1 cellular context compared by ENCODE assay signal in the genomic region with DNA sequence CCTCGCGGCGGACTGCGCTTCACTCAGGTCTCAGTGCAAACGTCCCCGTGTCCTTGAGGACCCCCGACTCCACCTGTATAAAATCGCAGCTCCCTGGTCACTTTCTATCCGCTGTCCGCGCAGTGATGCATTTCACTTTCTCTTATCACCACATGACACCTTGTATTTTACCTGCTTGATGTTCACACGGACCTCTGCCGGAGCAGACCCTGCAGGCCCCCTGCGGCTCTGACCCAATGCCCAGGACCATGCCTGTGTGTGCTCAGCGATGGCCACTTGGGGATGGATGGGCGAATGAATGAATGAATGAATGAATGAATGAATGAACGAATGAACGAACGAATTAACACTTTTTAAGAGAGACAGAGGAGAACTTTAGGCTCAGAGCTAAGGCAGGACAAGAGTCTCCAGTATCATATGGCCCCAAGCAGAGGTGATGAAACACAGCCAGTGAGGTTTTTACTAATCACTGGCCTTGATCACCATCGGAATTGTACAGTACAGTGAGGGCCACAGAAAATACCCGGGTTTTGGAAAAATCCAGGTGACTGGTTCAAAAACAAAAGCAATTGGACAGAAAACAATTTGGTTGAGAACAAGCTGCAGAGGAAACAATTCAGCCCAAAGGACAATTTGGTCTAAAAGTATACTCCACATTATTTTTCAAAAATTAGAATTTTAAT.
A peak's percentile ranks its signal among the peaks of the same experiment; 100 is the strongest.
TF ChIP-seq lines count a peak whose summit lies in the region.

No MANE protein-coding gene starts in this region.

TF ChIP-seq in HepG2, 621 proteins besides CTCF, POLR2A, EP300 and RAD21 (continued from another document):
- TF ChIP-seq, protein P1, sequence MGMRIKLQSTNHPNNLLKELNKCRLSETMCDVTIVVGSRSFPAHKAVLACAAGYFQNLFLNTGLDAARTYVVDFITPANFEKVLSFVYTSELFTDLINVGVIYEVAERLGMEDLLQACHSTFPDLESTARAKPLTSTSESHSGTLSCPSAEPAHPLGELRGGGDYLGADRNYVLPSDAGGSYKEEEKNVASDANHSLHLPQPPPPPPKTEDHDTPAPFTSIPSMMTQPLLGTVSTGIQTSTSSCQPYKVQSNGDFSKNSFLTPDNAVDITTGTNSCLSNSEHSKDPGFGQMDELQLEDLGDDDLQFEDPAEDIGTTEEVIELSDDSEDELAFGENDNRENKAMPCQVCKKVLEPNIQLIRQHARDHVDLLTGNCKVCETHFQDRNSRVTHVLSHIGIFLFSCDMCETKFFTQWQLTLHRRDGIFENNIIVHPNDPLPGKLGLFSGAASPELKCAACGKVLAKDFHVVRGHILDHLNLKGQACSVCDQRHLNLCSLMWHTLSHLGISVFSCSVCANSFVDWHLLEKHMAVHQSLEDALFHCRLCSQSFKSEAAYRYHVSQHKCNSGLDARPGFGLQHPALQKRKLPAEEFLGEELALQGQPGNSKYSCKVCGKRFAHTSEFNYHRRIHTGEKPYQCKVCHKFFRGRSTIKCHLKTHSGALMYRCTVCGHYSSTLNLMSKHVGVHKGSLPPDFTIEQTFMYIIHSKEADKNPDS (CRISPR knock-in tag; IDR thresholded peaks at IDR 0.05) = no peak
- TF ChIP-seq ZNF567 (CRISPR knock-in tag; IDR thresholded peaks at IDR 0.05; ENCODE audit: borderline replicate concordance) = 0 out of 2 replicates have a peak, but pooled peaks have one; percentile 9
- TF ChIP-seq ZNF543 (CRISPR knock-in tag; IDR thresholded peaks at IDR 0.05) = 0 out of 2 replicates have a peak, but pooled peaks have one; percentile 27
- TF ChIP-seq, protein P2, sequence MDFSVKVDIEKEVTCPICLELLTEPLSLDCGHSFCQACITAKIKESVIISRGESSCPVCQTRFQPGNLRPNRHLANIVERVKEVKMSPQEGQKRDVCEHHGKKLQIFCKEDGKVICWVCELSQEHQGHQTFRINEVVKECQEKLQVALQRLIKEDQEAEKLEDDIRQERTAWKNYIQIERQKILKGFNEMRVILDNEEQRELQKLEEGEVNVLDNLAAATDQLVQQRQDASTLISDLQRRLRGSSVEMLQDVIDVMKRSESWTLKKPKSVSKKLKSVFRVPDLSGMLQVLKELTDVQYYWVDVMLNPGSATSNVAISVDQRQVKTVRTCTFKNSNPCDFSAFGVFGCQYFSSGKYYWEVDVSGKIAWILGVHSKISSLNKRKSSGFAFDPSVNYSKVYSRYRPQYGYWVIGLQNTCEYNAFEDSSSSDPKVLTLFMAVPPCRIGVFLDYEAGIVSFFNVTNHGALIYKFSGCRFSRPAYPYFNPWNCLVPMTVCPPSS (IDR thresholded peaks at IDR 0.05) = no peak
- TF ChIP-seq CBFB (CRISPR knock-in tag; IDR thresholded peaks at IDR 0.05) = no peak
- TF ChIP-seq ZFP1 (CRISPR knock-in tag; IDR thresholded peaks at IDR 0.05) = no peak
- TF ChIP-seq, protein P3, sequence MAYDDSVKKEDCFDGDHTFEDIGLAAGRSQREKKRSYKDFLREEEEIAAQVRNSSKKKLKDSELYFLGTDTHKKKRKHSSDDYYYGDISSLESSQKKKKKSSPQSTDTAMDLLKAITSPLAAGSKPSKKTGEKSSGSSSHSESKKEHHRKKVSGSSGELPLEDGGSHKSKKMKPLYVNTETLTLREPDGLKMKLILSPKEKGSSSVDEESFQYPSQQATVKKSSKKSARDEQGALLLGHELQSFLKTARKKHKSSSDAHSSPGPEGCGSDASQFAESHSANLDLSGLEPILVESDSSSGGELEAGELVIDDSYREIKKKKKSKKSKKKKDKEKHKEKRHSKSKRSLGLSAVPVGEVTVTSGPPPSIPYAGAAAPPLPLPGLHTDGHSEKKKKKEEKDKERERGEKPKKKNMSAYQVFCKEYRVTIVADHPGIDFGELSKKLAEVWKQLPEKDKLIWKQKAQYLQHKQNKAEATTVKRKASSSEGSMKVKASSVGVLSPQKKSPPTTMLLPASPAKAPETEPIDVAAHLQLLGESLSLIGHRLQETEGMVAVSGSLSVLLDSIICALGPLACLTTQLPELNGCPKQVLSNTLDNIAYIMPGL (CRISPR knock-in tag; IDR thresholded peaks at IDR 0.05; ENCODE audit: borderline replicate concordance in 1 of 2, low read depth in 1 of 2) = 0 out of 4 replicates have a peak, but pooled peaks of 1 of the 2 experiments have one; percentile 15
- TF ChIP-seq HNRNPK (IDR thresholded peaks at IDR 0.05; ENCODE audit: low read depth, low read length, poor library complexity, severe bottlenecking) = no peak
- no peak for TF ChIP-seq ZNF160 (CRISPR knock-in tag; IDR thresholded peaks at IDR 0.05)
- no peak for TF ChIP-seq ZNF557 (CRISPR knock-in tag; IDR thresholded peaks at IDR 0.05)
- TF ChIP-seq, protein P4, sequence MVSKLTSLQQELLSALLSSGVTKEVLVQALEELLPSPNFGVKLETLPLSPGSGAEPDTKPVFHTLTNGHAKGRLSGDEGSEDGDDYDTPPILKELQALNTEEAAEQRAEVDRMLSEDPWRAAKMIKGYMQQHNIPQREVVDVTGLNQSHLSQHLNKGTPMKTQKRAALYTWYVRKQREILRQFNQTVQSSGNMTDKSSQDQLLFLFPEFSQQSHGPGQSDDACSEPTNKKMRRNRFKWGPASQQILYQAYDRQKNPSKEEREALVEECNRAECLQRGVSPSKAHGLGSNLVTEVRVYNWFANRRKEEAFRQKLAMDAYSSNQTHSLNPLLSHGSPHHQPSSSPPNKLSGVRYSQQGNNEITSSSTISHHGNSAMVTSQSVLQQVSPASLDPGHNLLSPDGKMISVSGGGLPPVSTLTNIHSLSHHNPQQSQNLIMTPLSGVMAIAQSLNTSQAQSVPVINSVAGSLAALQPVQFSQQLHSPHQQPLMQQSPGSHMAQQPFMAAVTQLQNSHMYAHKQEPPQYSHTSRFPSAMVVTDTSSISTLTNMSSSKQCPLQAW (CRISPR knock-in tag; IDR thresholded peaks at IDR 0.05) = peak; percentile 49; the same call in 1 of the 2 replicates
- TF ChIP-seq, protein P5, sequence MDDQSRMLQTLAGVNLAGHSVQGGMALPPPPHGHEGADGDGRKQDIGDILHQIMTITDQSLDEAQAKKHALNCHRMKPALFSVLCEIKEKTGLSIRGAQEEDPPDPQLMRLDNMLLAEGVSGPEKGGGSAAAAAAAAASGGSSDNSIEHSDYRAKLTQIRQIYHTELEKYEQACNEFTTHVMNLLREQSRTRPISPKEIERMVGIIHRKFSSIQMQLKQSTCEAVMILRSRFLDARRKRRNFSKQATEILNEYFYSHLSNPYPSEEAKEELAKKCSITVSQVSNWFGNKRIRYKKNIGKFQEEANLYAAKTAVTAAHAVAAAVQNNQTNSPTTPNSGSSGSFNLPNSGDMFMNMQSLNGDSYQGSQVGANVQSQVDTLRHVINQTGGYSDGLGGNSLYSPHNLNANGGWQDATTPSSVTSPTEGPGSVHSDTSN (CRISPR knock-in tag; IDR thresholded peaks at IDR 0.05; ENCODE audit: borderline replicate concordance) = no peak
- TF ChIP-seq KDM5B (CRISPR knock-in tag; IDR thresholded peaks at IDR 0.05; ENCODE audit: borderline replicate concordance) = 0 out of 2 replicates have a peak, but pooled peaks have one; percentile 2
- TF ChIP-seq ZNF24 (IDR thresholded peaks at IDR 0.05) = peak; percentile 94
- no peak for TF ChIP-seq KMT2A (CRISPR knock-in tag; IDR thresholded peaks at IDR 0.05)
- TF ChIP-seq ZIK1 (CRISPR knock-in tag; IDR thresholded peaks at IDR 0.05; ENCODE audit: borderline replicate concordance, low read depth) = no peak
- TF ChIP-seq, protein P6, sequence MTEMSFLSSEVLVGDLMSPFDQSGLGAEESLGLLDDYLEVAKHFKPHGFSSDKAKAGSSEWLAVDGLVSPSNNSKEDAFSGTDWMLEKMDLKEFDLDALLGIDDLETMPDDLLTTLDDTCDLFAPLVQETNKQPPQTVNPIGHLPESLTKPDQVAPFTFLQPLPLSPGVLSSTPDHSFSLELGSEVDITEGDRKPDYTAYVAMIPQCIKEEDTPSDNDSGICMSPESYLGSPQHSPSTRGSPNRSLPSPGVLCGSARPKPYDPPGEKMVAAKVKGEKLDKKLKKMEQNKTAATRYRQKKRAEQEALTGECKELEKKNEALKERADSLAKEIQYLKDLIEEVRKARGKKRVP (CRISPR knock-in tag; IDR thresholded peaks at IDR 0.05) = peak in 1 of 2 experiments; percentile 41; a peak in 1 of 4 replicates
- TF ChIP-seq, protein P7, sequence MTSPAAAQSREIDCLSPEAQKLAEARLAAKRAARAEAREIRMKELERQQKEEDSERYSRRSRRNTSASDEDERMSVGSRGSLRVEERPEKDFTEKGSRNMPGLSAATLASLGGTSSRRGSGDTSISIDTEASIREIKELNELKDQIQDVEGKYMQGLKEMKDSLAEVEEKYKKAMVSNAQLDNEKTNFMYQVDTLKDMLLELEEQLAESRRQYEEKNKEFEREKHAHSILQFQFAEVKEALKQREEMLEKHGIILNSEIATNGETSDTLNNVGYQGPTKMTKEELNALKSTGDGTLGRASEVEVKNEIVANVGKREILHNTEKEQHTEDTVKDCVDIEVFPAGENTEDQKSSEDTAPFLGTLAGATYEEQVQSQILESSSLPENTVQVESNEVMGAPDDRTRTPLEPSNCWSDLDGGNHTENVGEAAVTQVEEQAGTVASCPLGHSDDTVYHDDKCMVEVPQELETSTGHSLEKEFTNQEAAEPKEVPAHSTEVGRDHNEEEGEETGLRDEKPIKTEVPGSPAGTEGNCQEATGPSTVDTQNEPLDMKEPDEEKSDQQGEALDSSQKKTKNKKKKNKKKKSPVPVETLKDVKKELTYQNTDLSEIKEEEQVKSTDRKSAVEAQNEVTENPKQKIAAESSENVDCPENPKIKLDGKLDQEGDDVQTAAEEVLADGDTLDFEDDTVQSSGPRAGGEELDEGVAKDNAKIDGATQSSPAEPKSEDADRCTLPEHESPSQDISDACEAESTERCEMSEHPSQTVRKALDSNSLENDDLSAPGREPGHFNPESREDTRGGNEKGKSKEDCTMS (CRISPR knock-in tag; conservative IDR thresholded peaks at IDR 0.05) = no peak
- TF ChIP-seq ZBTB8A (CRISPR knock-in tag; IDR thresholded peaks at IDR 0.05; ENCODE audit: borderline replicate concordance, low read depth) = no peak
- TF ChIP-seq, protein P8, sequence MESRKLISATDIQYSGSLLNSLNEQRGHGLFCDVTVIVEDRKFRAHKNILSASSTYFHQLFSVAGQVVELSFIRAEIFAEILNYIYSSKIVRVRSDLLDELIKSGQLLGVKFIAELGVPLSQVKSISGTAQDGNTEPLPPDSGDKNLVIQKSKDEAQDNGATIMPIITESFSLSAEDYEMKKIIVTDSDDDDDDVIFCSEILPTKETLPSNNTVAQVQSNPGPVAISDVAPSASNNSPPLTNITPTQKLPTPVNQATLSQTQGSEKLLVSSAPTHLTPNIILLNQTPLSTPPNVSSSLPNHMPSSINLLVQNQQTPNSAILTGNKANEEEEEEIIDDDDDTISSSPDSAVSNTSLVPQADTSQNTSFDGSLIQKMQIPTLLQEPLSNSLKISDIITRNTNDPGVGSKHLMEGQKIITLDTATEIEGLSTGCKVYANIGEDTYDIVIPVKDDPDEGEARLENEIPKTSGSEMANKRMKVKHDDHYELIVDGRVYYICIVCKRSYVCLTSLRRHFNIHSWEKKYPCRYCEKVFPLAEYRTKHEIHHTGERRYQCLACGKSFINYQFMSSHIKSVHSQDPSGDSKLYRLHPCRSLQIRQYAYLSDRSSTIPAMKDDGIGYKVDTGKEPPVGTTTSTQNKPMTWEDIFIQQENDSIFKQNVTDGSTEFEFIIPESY (CRISPR knock-in tag; IDR thresholded peaks at IDR 0.05) = peak; percentile 45
- peak; percentile 54; the same call in 1 of the 2 replicates for TF ChIP-seq ZNF761 (CRISPR knock-in tag; conservative IDR thresholded peaks at IDR 0.05)
- TF ChIP-seq HMGA1 (CRISPR knock-in tag; conservative IDR thresholded peaks at IDR 0.05) = no peak
- no peak for TF ChIP-seq NBN (conservative IDR thresholded peaks at IDR 0.05)
- TF ChIP-seq ASH2L (IDR thresholded peaks at IDR 0.05; ENCODE audit: insufficient read length, low read depth, low read length) = no peak
- 0 out of 2 replicates have a peak, but pooled peaks have one; percentile 64 for TF ChIP-seq ZNF121 (CRISPR knock-in tag; IDR thresholded peaks at IDR 0.05)
- TF ChIP-seq, protein P9, sequence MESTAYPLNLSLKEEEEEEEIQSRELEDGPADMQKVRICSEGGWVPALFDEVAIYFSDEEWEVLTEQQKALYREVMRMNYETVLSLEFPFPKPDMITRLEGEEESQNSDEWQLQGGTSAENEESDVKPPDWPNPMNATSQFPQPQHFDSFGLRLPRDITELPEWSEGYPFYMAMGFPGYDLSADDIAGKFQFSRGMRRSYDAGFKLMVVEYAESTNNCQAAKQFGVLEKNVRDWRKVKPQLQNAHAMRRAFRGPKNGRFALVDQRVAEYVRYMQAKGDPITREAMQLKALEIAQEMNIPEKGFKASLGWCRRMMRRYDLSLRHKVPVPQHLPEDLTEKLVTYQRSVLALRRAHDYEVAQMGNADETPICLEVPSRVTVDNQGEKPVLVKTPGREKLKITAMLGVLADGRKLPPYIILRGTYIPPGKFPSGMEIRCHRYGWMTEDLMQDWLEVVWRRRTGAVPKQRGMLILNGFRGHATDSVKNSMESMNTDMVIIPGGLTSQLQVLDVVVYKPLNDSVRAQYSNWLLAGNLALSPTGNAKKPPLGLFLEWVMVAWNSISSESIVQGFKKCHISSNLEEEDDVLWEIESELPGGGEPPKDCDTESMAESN (CRISPR knock-in tag; conservative IDR thresholded peaks at IDR 0.05) = 0 out of 2 replicates have a peak, but pooled peaks have one; percentile 16
- TF ChIP-seq SIN3A (IDR thresholded peaks at IDR 0.05; ENCODE audit: borderline replicate concordance, low read depth, low read length) = no peak
- TF ChIP-seq, protein P10, sequence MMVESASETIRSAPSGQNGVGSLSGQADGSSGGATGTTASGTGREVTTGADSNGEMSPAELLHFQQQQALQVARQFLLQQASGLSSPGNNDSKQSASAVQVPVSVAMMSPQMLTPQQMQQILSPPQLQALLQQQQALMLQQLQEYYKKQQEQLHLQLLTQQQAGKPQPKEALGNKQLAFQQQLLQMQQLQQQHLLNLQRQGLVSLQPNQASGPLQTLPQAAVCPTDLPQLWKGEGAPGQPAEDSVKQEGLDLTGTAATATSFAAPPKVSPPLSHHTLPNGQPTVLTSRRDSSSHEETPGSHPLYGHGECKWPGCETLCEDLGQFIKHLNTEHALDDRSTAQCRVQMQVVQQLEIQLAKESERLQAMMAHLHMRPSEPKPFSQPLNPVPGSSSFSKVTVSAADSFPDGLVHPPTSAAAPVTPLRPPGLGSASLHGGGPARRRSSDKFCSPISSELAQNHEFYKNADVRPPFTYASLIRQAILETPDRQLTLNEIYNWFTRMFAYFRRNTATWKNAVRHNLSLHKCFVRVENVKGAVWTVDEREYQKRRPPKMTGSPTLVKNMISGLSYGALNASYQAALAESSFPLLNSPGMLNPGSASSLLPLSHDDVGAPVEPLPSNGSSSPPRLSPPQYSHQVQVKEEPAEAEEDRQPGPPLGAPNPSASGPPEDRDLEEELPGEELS (CRISPR knock-in tag; IDR thresholded peaks at IDR 0.05) = no peak
- no peak for TF ChIP-seq TOE1 (CRISPR knock-in tag; IDR thresholded peaks at IDR 0.05)
